ENCODE assay signal across 1 cellular context in genomic region chr22:23144926-23145906, GRCh38.
TF ChIP-seq lines count a peak whose summit lies in the region.

TSS of gene RAB36 (plus strand) at chr22:23145477. CDS start at chr22:23146617, 1,140 bp downstream.

TF ChIP-seq in HepG2, 621 proteins besides CTCF, POLR2A, EP300 and RAD21 (continued from another document and continues in another):
- TF ChIP-seq ZBTB40 (IDR thresholded peaks at IDR 0.05) (no peak), ZBTB40 (CRISPR knock-in tag; IDR thresholded peaks at IDR 0.05) (no peak), ZNF704 (CRISPR knock-in tag; IDR thresholded peaks at IDR 0.05; ENCODE audit: borderline replicate concordance) (no peak), ZFP41 (CRISPR knock-in tag; IDR thresholded peaks at IDR 0.05; ENCODE audit: borderline replicate concordance) (no peak), ADNP (CRISPR knock-in tag; IDR thresholded peaks at IDR 0.05) (no peak), EED (CRISPR knock-in tag; IDR thresholded peaks at IDR 0.05) (no peak), IKZF1 (IDR thresholded peaks at IDR 0.05) (no peak), ARID5B (CRISPR knock-in tag; IDR thresholded peaks at IDR 0.05) (no peak), SRSF1 (optimal IDR thresholded peaks at IDR 0.05; ENCODE audit: low read depth, low read length) (no peak), KLF13 (CRISPR knock-in tag; IDR thresholded peaks at IDR 0.05) (no peak), TMF1 (CRISPR knock-in tag; IDR thresholded peaks at IDR 0.05; ENCODE audit: low read depth) (no peak), KLF16 (CRISPR knock-in tag; IDR thresholded peaks at IDR 0.05) (no peak), ZNF251 (CRISPR knock-in tag; IDR thresholded peaks at IDR 0.05) (no peak), GPBP1L1 (CRISPR knock-in tag; IDR thresholded peaks at IDR 0.05) (no peak), TP53 (CRISPR knock-in tag; conservative IDR thresholded peaks at IDR 0.05) (no peak), SOX13 (IDR thresholded peaks at IDR 0.05) (no peak), SOX13 (CRISPR knock-in tag; conservative IDR thresholded peaks at IDR 0.05 in 1 of 2, IDR thresholded peaks at IDR 0.05 in 1 of 2) (no peak), SPEN (CRISPR knock-in tag; IDR thresholded peaks at IDR 0.05; ENCODE audit: low read depth) (peak; percentile 28; the same call in 1 of the 2 replicates), TFDP1 (CRISPR knock-in tag; IDR thresholded peaks at IDR 0.05; ENCODE audit: borderline replicate concordance) (no peak), ZNF773 (CRISPR knock-in tag; IDR thresholded peaks at IDR 0.05; ENCODE audit: borderline replicate concordance) (no peak), MAZ (IDR thresholded peaks at IDR 0.05; ENCODE audit: borderline replicate concordance, low read depth, low read length) (peak; percentile 62; the same call in 1 of the 2 replicates), MAZ (CRISPR knock-in tag; IDR thresholded peaks at IDR 0.05; ENCODE audit: low read depth) (peak; percentile 62; the same call in 1 of the 2 replicates), NRL (CRISPR knock-in tag; IDR thresholded peaks at IDR 0.05; ENCODE audit: borderline replicate concordance) (no peak), FLYWCH1 (CRISPR knock-in tag; IDR thresholded peaks at IDR 0.05) (no peak), MXD3 (CRISPR knock-in tag; IDR thresholded peaks at IDR 0.05) (no peak), SALL1 (CRISPR knock-in tag; IDR thresholded peaks at IDR 0.05) (no peak), E2F5 (CRISPR knock-in tag; conservative IDR thresholded peaks at IDR 0.05) (no peak), ARID3A (IDR thresholded peaks at IDR 0.05; ENCODE audit: low read depth, low read length) (no peak), TOE1 (CRISPR knock-in tag; IDR thresholded peaks at IDR 0.05) (no peak), PHF5A (CRISPR knock-in tag; IDR thresholded peaks at IDR 0.05; ENCODE audit: low read depth, unreplicated experiment) (no peak), ZFX (CRISPR knock-in tag; IDR thresholded peaks at IDR 0.05; ENCODE audit: low read depth) (peak; percentile 69), TERF1 (CRISPR knock-in tag; IDR thresholded peaks at IDR 0.05) (no peak), SP5 (CRISPR knock-in tag; IDR thresholded peaks at IDR 0.05; ENCODE audit: borderline replicate concordance, low read depth) (peak; percentile 15; the same call in 1 of the 2 replicates), ZNF878 (CRISPR knock-in tag; IDR thresholded peaks at IDR 0.05) (no peak), ZFP36L1 (CRISPR knock-in tag; IDR thresholded peaks at IDR 0.05) (no peak), BRF2 (CRISPR knock-in tag; IDR thresholded peaks at IDR 0.05) (no peak), ZFYVE20 (CRISPR knock-in tag; IDR thresholded peaks at IDR 0.05; ENCODE audit: borderline replicate concordance, low read depth) (no peak), MAX (IDR thresholded peaks at IDR 0.05) (no peak), FOXM1 (CRISPR knock-in tag; IDR thresholded peaks at IDR 0.05) (no peak)
